ENCODE assay signal across 8 cellular contexts in genomic region chr3:32501785-32502088, GRCh38. TPM values are rescaled to one million over a fixed set of nuclear protein-coding genes. Genes with fewer than 3 reads are reported as not detected.
A peak's percentile ranks its signal among the peaks of the same experiment; 100 is the strongest.
DNase-seq lines count a peak whose midpoint lies in the region; ATAC-seq, FAIRE-seq and TF ChIP-seq lines count a peak whose summit lies in the region.

No MANE protein-coding gene starts in this region.

- intact Hi-C loops in Caco-2 (cut with micrococcal nuclease; ENCODE audit: unreplicated experiment) = no loop called here

- peaks cover 9% of the 10 kb centered on the region for H3K4me1 Mint-ChIP-seq in Caco-2 (ENCODE audit: low read depth, unreplicated experiment)
- peaks cover 18 to 42% of the 10 kb centered on the region in 2 donors for H3K4me1 Mint-ChIP-seq in natural killer cell treated with Interleukin-12 subunit alpha and Interleukin-12 subunit beta and Interleukin-15 and Interleukin-18, amount 100 ng/mL, for 72 hours (ENCODE audit: low read depth in 2 of 2)

- H3K9ac ChIP-seq in HUES48 (ENCODE audit: low read depth, low read length) = peak overlapping the region; percentile 45

- no peak for ATAC-seq in natural killer cell treated with Interleukin-12 subunit alpha and Interleukin-12 subunit beta and Interleukin-15 and Interleukin-18, amount 100 ng/mL, for 72 hours
- ATAC-seq in GM18867 (IDR thresholded peaks at IDR 0.05; ENCODE audit: unreplicated experiment) = no peak

- FAIRE-seq in RCC 7860 (lab: Jason Lieb, UNC) = no peak

- H3K9me3 Mint-ChIP-seq in Caco-2 (ENCODE audit: unreplicated experiment) = no peaks in the 10 kb centered on the region
- no peaks in the 10 kb centered on the region for H3K9me3 Mint-ChIP-seq in natural killer cell treated with Interleukin-12 subunit alpha and Interleukin-12 subunit beta and Interleukin-15 and Interleukin-18, amount 100 ng/mL, for 72 hours

- BruUV-seq in Caco-2 (replicated peaks; lab: Mats Ljungman, UMichigan) = no TSS peak

- H3K36me3 ChIP-seq in Caco-2 (ENCODE audit: control insufficient read depth, insufficient read depth, low read length) = no peaks in the 10 kb centered on the region
- no peaks in the 10 kb centered on the region for H3K36me3 ChIP-seq in HUES48 (ENCODE audit: control insufficient read depth, insufficient read depth, low read length)

- peak overlapping the region; percentile 93 for H3K27ac ChIP-seq in HUES48 (ENCODE audit: low read depth, low read length)

- H3K36me3 Mint-ChIP-seq in Caco-2 (ENCODE audit: insufficient read depth, unreplicated experiment) = peaks cover 3% of the 10 kb centered on the region
- peaks cover 7% of the 10 kb centered on the region for H3K36me3 Mint-ChIP-seq in natural killer cell treated with Interleukin-12 subunit alpha and Interleukin-12 subunit beta and Interleukin-15 and Interleukin-18, amount 100 ng/mL, for 72 hours

- H3K9me3 ChIP-seq in Caco-2 = no peaks in the 10 kb centered on the region
- no peaks in the 10 kb centered on the region for H3K9me3 ChIP-seq in HUES48 (ENCODE audit: control insufficient read depth, insufficient read depth, low read length)

- H3K4me1 ChIP-seq in Caco-2 (peaks cover 28% of the 10 kb centered on the region), HUES48 (ENCODE audit: control insufficient read depth, insufficient read depth, low read length) (peaks cover 14% of the 10 kb centered on the region)

- POLR2A ChIA-PET in Caco-2 (lab: Charles Lee) = no interaction called here

- CTCF ChIA-PET in Caco-2 (lab: Charles Lee) = no interaction called here

- no peaks in the 10 kb centered on the region for H3K27me3 Mint-ChIP-seq in Caco-2 (ENCODE audit: insufficient read depth, unreplicated experiment)
- H3K27me3 Mint-ChIP-seq in natural killer cell treated with Interleukin-12 subunit alpha and Interleukin-12 subunit beta and Interleukin-15 and Interleukin-18, amount 100 ng/mL, for 72 hours = no peaks in the 10 kb centered on the region

- DNase-seq in Caco-2 (no peak), choroid plexus epithelial cell (ENCODE audit: low read depth) (no peak), occipital lobe (lab: John Stamatoyannopoulos, UW) (no peak), RCC 7860 (ENCODE audit: low spot score) (no peak), NCI-H82 treated with DMSO at 0.1 percent for 48 hours (lab: John Stamatoyannopoulos, UW; ENCODE audit: unreplicated experiment) (no peak)
- DNase-seq in natural killer cell treated with Interleukin-12 subunit alpha and Interleukin-12 subunit beta and Interleukin-15 and Interleukin-18, amount 100 ng/mL, for 72 hours (ENCODE audit: low spot score) = no peak

- peak overlapping the region; percentile 67 for H3K4me3 ChIP-seq in Caco-2 (ENCODE audit: low read depth, low read length)
- H3K4me3 ChIP-seq in HUES48 (ENCODE audit: low read depth, low read length) = peak overlapping the region; percentile 87
- H3K4me3 ChIP-seq in choroid plexus epithelial cell (ENCODE audit: low read depth, low read length) = peak overlapping the region; percentile 84

- H3K27me3 ChIP-seq in Caco-2 (replicated peaks; ENCODE audit: control insufficient read depth, insufficient read depth, low read length) = no peaks in the 10 kb centered on the region
- no peaks in the 10 kb centered on the region for H3K27me3 ChIP-seq in HUES48 (ENCODE audit: control insufficient read depth, insufficient read depth, low read length)

- TF ChIP-seq CTCF in Caco-2 (IDR thresholded peaks at IDR 0.05; ENCODE audit: insufficient read depth in 1 of 2, low read depth in 1 of 2, low read length in 1 of 2, severe bottlenecking in 1 of 2, unreplicated experiment in 1 of 2) (no peak), choroid plexus epithelial cell (conservative IDR thresholded peaks at IDR 0.05; ENCODE audit: low read depth, low read length) (no peak)

- H3K27ac Mint-ChIP-seq in Caco-2 (ENCODE audit: unreplicated experiment) = peak overlapping the region; percentile 2
- peak overlapping the region; percentile 87 to 91 for H3K27ac Mint-ChIP-seq in natural killer cell treated with Interleukin-12 subunit alpha and Interleukin-12 subunit beta and Interleukin-15 and Interleukin-18, amount 100 ng/mL, for 72 hours

- peak overlapping the region; percentile 98 for H3K4me3 Mint-ChIP-seq in Caco-2 (ENCODE audit: unreplicated experiment)
- peak overlapping the region; percentile 92 for H3K4me3 Mint-ChIP-seq in natural killer cell treated with Interleukin-12 subunit alpha and Interleukin-12 subunit beta and Interleukin-15 and Interleukin-18, amount 100 ng/mL, for 72 hours

RNA-seq across cellular contexts. Expression of gene CMTM6, which starts 0.9 kb away (rescaled TPM):
- total RNA-seq in Caco-2 (2022) = 39.7 and 41.8 TPM in 2 replicates
- total RNA-seq in natural killer cell treated with Interleukin-12 subunit alpha and Interleukin-12 subunit beta and Interleukin-15 and Interleukin-18, amount 100 ng/mL, for 72 hours = 10 to 100 TPM; 48.6 to 83.0 TPM
- 40.6 TPM for total RNA-seq in occipital lobe
